Comparison of ENCODE assay signal across 13 cellular contexts in the genomic region with DNA sequence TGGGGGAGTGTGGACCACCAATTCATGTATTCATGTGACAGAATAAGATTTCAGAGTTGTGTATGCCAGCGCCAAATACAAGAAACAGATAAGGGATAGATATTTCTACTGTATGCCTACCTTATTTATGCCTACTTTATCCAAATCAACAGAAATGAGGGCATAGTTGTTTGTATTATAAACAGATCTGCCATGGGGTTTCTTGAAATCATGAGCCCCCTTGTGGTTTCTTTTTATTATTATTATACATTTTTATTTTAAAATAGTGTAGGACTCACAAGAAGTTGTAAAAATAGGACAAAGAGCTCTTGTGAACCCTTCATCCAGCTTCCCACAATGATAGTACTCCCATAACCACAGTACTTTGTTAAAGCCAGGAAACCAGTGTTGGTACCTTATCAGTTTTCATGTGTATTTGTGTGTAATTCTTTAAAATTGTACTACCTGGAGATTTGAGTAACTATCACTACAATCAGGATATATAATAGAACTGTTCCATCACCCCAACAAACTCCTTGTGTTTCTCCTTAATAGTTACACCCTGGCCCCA.
DNase-seq lines count a peak whose midpoint lies in the region; ATAC-seq and TF ChIP-seq lines count a peak whose summit lies in the region.
"Had no signal": no experiment of that assay in that cellular context is flagged by ENCODE, and none has a peak within 500 bp of the region (broad histone marks: within the 10 kb centered on the region; RNA-seq: fewer than 3 reads in every experiment).

No MANE protein-coding gene starts in this region.

- no peaks in the 10 kb centered on the region for H3K36me3 ChIP-seq in GM23248 (ENCODE audit: low read depth)
- H3K36me3 ChIP-seq in RWPE2 (ENCODE audit: low read depth): no peaks in the 10 kb centered on the region
- H3K36me3 ChIP-seq in ascending aorta: no peaks in the 10 kb centered on the region
- H3K36me3 ChIP-seq: spleen had no signal

- H3K27ac Mint-ChIP-seq in stimulated activated effector memory CD8-positive, alpha-beta T cell treated with anti-CD3 and anti-CD28 coated beads, Interleukin-12 subunit alpha, Interleukin-12 subunit beta, amount 100 ng/mL, for 72 hours: no peak overlapping the region
- H3K27ac Mint-ChIP-seq: GM23338 had no signal

- H3K27ac ChIP-seq in AG04450 (ENCODE audit: low read depth, low read length) (no peak overlapping the region), GM23248 (no peak overlapping the region), RWPE2 (ENCODE audit: poor library complexity, severe bottlenecking) (no peak overlapping the region), ascending aorta (no peak overlapping the region)
- H3K27ac ChIP-seq: spleen had no signal

- no peaks in the 10 kb centered on the region for H3F3A ChIP-seq in GM23248 (ENCODE audit: insufficient read depth)

- H3K4me3 ChIP-seq in AG04450 (ENCODE audit: low read depth, low read length) (no peak overlapping the region), GM23248 (no peak overlapping the region), RWPE2 (ENCODE audit: severe bottlenecking) (no peak overlapping the region), fibroblast of the aortic adventitia (ENCODE audit: low read depth, low read length) (no peak overlapping the region), ascending aorta (no peak overlapping the region)
- H3K4me3 ChIP-seq: GM23338, spleen had no signal

- no peak for ATAC-seq in RWPE2 (ENCODE audit: low read depth)
- ATAC-seq in GM21619 (IDR thresholded peaks at IDR 0.05; ENCODE audit: unreplicated experiment): no peak
- ATAC-seq in stimulated activated effector memory CD8-positive, alpha-beta T cell treated with anti-CD3 and anti-CD28 coated beads, Interleukin-12 subunit alpha, Interleukin-12 subunit beta, amount 100 ng/mL, for 72 hours: no peak
- no peak for ATAC-seq in HG03095 (IDR thresholded peaks at IDR 0.05; ENCODE audit: unreplicated experiment)
- ATAC-seq: activated naive CD8-positive, alpha-beta T cell treated with anti-CD3 and anti-CD28 coated beads, Interleukin-2, amount 50 U/mL, for 24 hours; GM23338; left cardiac atrium had no signal

- H3K27me3 ChIP-seq in AG04450 (ENCODE audit: control insufficient read depth, insufficient read depth, low read length): no peaks in the 10 kb centered on the region
- no peaks in the 10 kb centered on the region for H3K27me3 ChIP-seq in GM23248 (replicated peaks; ENCODE audit: insufficient read depth)
- H3K27me3 ChIP-seq in RWPE2 (ENCODE audit: insufficient read depth, poor library complexity, severe bottlenecking): no peaks in the 10 kb centered on the region
- H3K27me3 ChIP-seq in ascending aorta: no peaks in the 10 kb centered on the region
- H3K27me3 ChIP-seq: spleen had no signal

- H3K9ac ChIP-seq in GM23248: no peak overlapping the region

- H3K4me1 ChIP-seq in GM23248 (ENCODE audit: insufficient read depth): peaks cover 8% of the 10 kb centered on the region
- peaks cover 8% of the 10 kb centered on the region for H3K4me1 ChIP-seq in RWPE2 (ENCODE audit: insufficient read depth, poor library complexity, severe bottlenecking)
- H3K4me1 ChIP-seq in ascending aorta: no peaks in the 10 kb centered on the region

- POLR2A ChIA-PET in AG04450 (lab: Yijun Ruan, JAX): no interaction called here

- DNase-seq in AG04450 (ENCODE audit: low read depth, low spot score) (no peak), GM23248 (peak; percentile 45), RWPE2 (ENCODE audit: low spot score) (no peak), fibroblast of the aortic adventitia (ENCODE audit: low read depth) (peak; percentile 15), ascending aorta (ENCODE audit: low spot score in 2 of 2) (no peak)
- DNase-seq in stimulated activated effector memory CD8-positive, alpha-beta T cell treated with anti-CD3 and anti-CD28 coated beads, Interleukin-12 subunit alpha, Interleukin-12 subunit beta, amount 100 ng/mL, for 72 hours (ENCODE audit: low spot score in 2 of 2): no peak
- DNase-seq: activated naive CD8-positive, alpha-beta T cell treated with anti-CD3 and anti-CD28 coated beads, Interleukin-2, amount 50 U/mL, for 24 hours; left cardiac atrium; NCI-H1417 treated with DMSO at 0.1 percent for 48 hours; spleen had no signal

- H3K9me3 ChIP-seq in AG04450 (ENCODE audit: control insufficient read depth, insufficient read depth, low read length) (no peaks in the 10 kb centered on the region), GM23248 (ENCODE audit: low read depth) (no peaks in the 10 kb centered on the region), RWPE2 (ENCODE audit: severe bottlenecking) (peaks cover 2% of the 10 kb centered on the region), ascending aorta (no peaks in the 10 kb centered on the region)
- H3K9me3 ChIP-seq: spleen had no signal

- H3K9me2 ChIP-seq in GM23248 (ENCODE audit: insufficient read depth): no peaks in the 10 kb centered on the region

- intact Hi-C loops in ascending aorta (cut with DNase I): no loop called here

- no peaks in the 10 kb centered on the region for H4K20me1 ChIP-seq in GM23248 (ENCODE audit: insufficient read depth)

- no peaks in the 10 kb centered on the region for H3K79me2 ChIP-seq in GM23248 (ENCODE audit: insufficient read depth)

- H3K9me3 Mint-ChIP-seq in stimulated activated effector memory CD8-positive, alpha-beta T cell treated with anti-CD3 and anti-CD28 coated beads, Interleukin-12 subunit alpha, Interleukin-12 subunit beta, amount 100 ng/mL, for 72 hours: no peaks in the 10 kb centered on the region
- H3K9me3 Mint-ChIP-seq: activated naive CD8-positive, alpha-beta T cell treated with anti-CD3 and anti-CD28 coated beads, Interleukin-2, amount 50 U/mL, for 24 hours; GM23338 had no signal

- no peak overlapping the region for H3K4me3 Mint-ChIP-seq in stimulated activated effector memory CD8-positive, alpha-beta T cell treated with anti-CD3 and anti-CD28 coated beads, Interleukin-12 subunit alpha, Interleukin-12 subunit beta, amount 100 ng/mL, for 72 hours
- H3K4me3 Mint-ChIP-seq: activated naive CD8-positive, alpha-beta T cell treated with anti-CD3 and anti-CD28 coated beads, Interleukin-2, amount 50 U/mL, for 24 hours; GM23338 had no signal

- no peak overlapping the region for H2AFZ ChIP-seq in GM23248
- H2AFZ ChIP-seq: GM23338 had no signal

- H3K4me1 Mint-ChIP-seq in stimulated activated effector memory CD8-positive, alpha-beta T cell treated with anti-CD3 and anti-CD28 coated beads, Interleukin-12 subunit alpha, Interleukin-12 subunit beta, amount 100 ng/mL, for 72 hours: peaks cover 14% of the 10 kb centered on the region

- TF ChIP-seq CTCF in AG04450 (IDR thresholded peaks at IDR 0.05; ENCODE audit: low read depth, low read length) (0 out of 2 replicates have a peak, but pooled peaks have one; percentile 4), RWPE2 (IDR thresholded peaks at IDR 0.05; ENCODE audit: poor library complexity, severe bottlenecking) (peak; percentile 14), fibroblast of the aortic adventitia (IDR thresholded peaks at IDR 0.05; ENCODE audit: insufficient read depth, low read length) (peak; percentile 2), ascending aorta (IDR thresholded peaks at IDR 0.05) (no peak)

- CTCF ChIA-PET in AG04450 (lab: Charles Lee): interaction anchor here (0.5 to 0.9 kb wide), 6 partner anchors 38 to 273 kb away, joined by 3 to 5 read pairs (median 4); no protein-coding TSS in a partner anchor

- H3K36me3 Mint-ChIP-seq in stimulated activated effector memory CD8-positive, alpha-beta T cell treated with anti-CD3 and anti-CD28 coated beads, Interleukin-12 subunit alpha, Interleukin-12 subunit beta, amount 100 ng/mL, for 72 hours: no peaks in the 10 kb centered on the region

- in situ Hi-C loops in GM23248 (cut with MboI): no loop called here

- H3K4me2 ChIP-seq in GM23248 (ENCODE audit: unreplicated experiment): no peak overlapping the region
- H3K4me2 ChIP-seq: GM23338 had no signal

- 93 to 95% methylated on average over 1 of the region's 1 CpG for WGBS in GM23248 (ENCODE audit: low coverage in 1 of 2, low lambda C conversion rate in 2 of 2, missing lambda C conversion rate in 2 of 2), 2 experiments

Comparison
In these comparisons a context has a peak if more than half of its experiments do, and no peak if none do; other contexts are left out.
1. DNase-seq: peak in GM23248 (single experiment) and fibroblast of the aortic adventitia (single experiment); none in AG04450 (single experiment), RWPE2 (single experiment), stimulated activated effector memory CD8-positive, alpha-beta T cell treated with anti-CD3 and anti-CD28 coated beads, Interleukin-12 subunit alpha, Interleukin-12 subunit beta, amount 100 ng/mL, for 72 hours (0 of 2) and ascending aorta (0 of 2).
2. CTCF ChIP-seq: peak in AG04450 (single experiment), RWPE2 (single experiment) and fibroblast of the aortic adventitia (single experiment); none in ascending aorta (0 of 3).